In genomic region chr4:163474027-163474426, GRCh38 we compare ENCODE assay signal across 1 cellular context.
TF ChIP-seq lines count a peak whose summit lies in the region.

No MANE protein-coding gene starts in this region.

TF ChIP-seq in GM23338, 12 proteins besides CTCF, POLR2A, EP300 and RAD21 (continued from another document):
- TF ChIP-seq ZNF462 (CRISPR knock-in tag; IDR thresholded peaks at IDR 0.05), result no peak
